Comparison of ENCODE assay signal across 30 cellular contexts in genomic region chr1:116290920-116291465, GRCh38.
"Had no signal": no experiment of that assay in that cellular context is flagged by ENCODE, and none has a peak within 500 bp of the region (broad histone marks: within the 10 kb centered on the region; RNA-seq: fewer than 3 reads in every experiment).

No MANE protein-coding gene starts in this region.

- H3K9me3 ChIP-seq: adrenal gland, ascending aorta, Peyer's patch, SJSA1 had no signal

- H3K27ac ChIP-seq: adrenal gland, ascending aorta, cardiac muscle cell, Peyer's patch, SJSA1, WERI-Rb-1 had no signal

- H3K4me3 Mint-ChIP-seq: activated CD4-positive, alpha-beta memory T cell treated with anti-CD3 and anti-CD28 coated beads, Interleukin-2, amount 10 ng/mL, durations not matched to agents 7 days and 5 days; activated CD4-positive, alpha-beta T cell treated with anti-CD3 and anti-CD28 coated beads for 36 hours; activated naive CD8-positive, alpha-beta T cell treated with anti-CD3 and anti-CD28 coated beads, Interleukin-2, amount 10 ng/mL, durations not matched to agents 7 days and 5 days; activated T-cell treated with anti-CD3 and anti-CD28 coated beads, Interleukin-2, amount 50 U/mL, for 72 hours; brain; T-helper 2 cell treated with Interferon-gamma antibody and Interleukin-4, amounts not matched to agents 5 μg/mL and 100 μg/mL, for 36 hours had no signal

- H3K36me3 Mint-ChIP-seq: activated naive CD8-positive, alpha-beta T cell treated with anti-CD3 and anti-CD28 coated beads, Interleukin-2, amount 10 ng/mL, durations not matched to agents 7 days and 5 days; brain had no signal

- DNase-seq: activated CD4-positive, alpha-beta memory T cell treated with anti-CD3 and anti-CD28 coated beads, Interleukin-2, amount 10 ng/mL, durations not matched to agents 7 days and 5 days; activated CD4-positive, alpha-beta T cell treated with anti-CD3 and anti-CD28 coated beads for 36 hours; activated CD4-positive, alpha-beta T cell treated with anti-CD3 and anti-CD28 coated beads, Interleukin-2, amount 50 U/mL, for 1 hour; activated naive CD4-positive, alpha-beta T cell treated with anti-CD3 and anti-CD28 coated beads, Interleukin-2, amount 50 U/mL, for 16 hours; activated naive CD8-positive, alpha-beta T cell treated with anti-CD3 and anti-CD28 coated beads, Interleukin-2, amount 10 ng/mL, durations not matched to agents 7 days and 5 days; activated T-cell treated with anti-CD3 and anti-CD28 coated beads for 4 hours; activated T-cell treated with anti-CD3 and anti-CD28 coated beads, Interleukin-2, amount 50 U/mL, for 72 hours; Karpas-422; MV-4-11; NCI-H1092 treated with DMSO at 0.1 percent for 48 hours; NCI-H1436; NCI-H1694 treated with DMSO at 0.1 percent for 48 hours; NCI-H2029 treated with DMSO at 0.1 percent for 48 hours; NCI-H345; NCI-H510A; NCI-H526 treated with DMSO at 0.1 percent for 48 hours; NCI-H82; Peyer's patch; SHP77; SW 1271; WERI-Rb-1 had no signal

- H3K27me3 ChIP-seq: adrenal gland, ascending aorta, Peyer's patch, SJSA1 had no signal

- H3K4me1 ChIP-seq: adrenal gland, ascending aorta, Peyer's patch had no signal

- H3K9me3 Mint-ChIP-seq: activated CD4-positive, alpha-beta memory T cell treated with anti-CD3 and anti-CD28 coated beads, Interleukin-2, amount 10 ng/mL, durations not matched to agents 7 days and 5 days; activated T-cell treated with anti-CD3 and anti-CD28 coated beads, Interleukin-2, amount 50 U/mL, for 72 hours; activated T-helper 2 cell treated with anti-CD3 and anti-CD28 coated beads, Interferon-gamma antibody, Interleukin-2, Interleukin-4, amounts not matched to agents 10 μg/mL and 5 μg/mL and 100 μg/mL, durations not matched to agents 14 hours and 24 hours and 36 hours; brain; T-helper 2 cell treated with Interferon-gamma antibody and Interleukin-4, amounts not matched to agents 5 μg/mL and 100 μg/mL, for 36 hours had no signal

- H3K4me1 Mint-ChIP-seq: activated CD4-positive, alpha-beta memory T cell treated with anti-CD3 and anti-CD28 coated beads, Interleukin-2, amount 10 ng/mL, durations not matched to agents 7 days and 5 days; activated naive CD8-positive, alpha-beta T cell treated with anti-CD3 and anti-CD28 coated beads, Interleukin-2, amount 10 ng/mL, durations not matched to agents 7 days and 5 days had no signal

- ATAC-seq: activated CD4-positive, alpha-beta T cell treated with anti-CD3 and anti-CD28 coated beads for 36 hours; activated T-cell treated with anti-CD3 and anti-CD28 coated beads, Interleukin-2, amount 50 U/mL, for 72 hours; K562; SK-N-SH treated with all-trans-retinoic acid at 6 μM for 48 hours had no signal

- H3K4me3 ChIP-seq: adrenal gland, ascending aorta, cardiac muscle cell, K562, Peyer's patch, SJSA1 had no signal

- H3K36me3 ChIP-seq: adrenal gland, ascending aorta, cardiac muscle cell, Peyer's patch, SJSA1, WERI-Rb-1 had no signal

- H3K27me3 Mint-ChIP-seq: activated CD4-positive, alpha-beta T cell treated with anti-CD3 and anti-CD28 coated beads for 36 hours; activated naive CD8-positive, alpha-beta T cell treated with anti-CD3 and anti-CD28 coated beads, Interleukin-2, amount 10 ng/mL, durations not matched to agents 7 days and 5 days; brain had no signal
